10 cellular contexts compared by ENCODE assay signal in the genomic region with DNA sequence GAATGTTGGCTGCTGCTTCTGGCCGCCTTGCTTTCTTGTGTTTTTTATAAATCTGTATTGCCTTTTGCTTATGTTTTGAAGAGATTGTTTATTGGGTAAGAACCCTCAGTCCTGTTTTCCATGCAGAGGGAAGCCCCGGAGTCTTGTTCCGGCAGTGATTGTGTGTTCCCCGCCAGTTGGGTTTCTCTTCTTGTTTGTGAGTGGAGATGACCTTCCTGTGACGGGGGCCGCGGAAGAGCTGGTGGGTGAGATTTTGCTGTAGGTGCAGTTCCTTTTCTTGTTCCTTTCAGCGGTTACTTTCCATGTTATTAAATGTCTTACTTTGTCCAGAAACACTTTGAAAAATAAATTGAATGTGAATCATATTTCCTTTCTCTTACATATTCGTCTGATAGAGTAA. TPM values are rescaled to one million over a fixed set of nuclear protein-coding genes. Genes with fewer than 3 reads are reported as not detected.
DNase-seq lines count a peak whose midpoint lies in the region; ATAC-seq and TF ChIP-seq lines count a peak whose summit lies in the region.
"Had no signal": no experiment of that assay in that cellular context is flagged by ENCODE, and none has a peak within 500 bp of the region (broad histone marks: within the 10 kb centered on the region; RNA-seq: fewer than 3 reads in every experiment).

No MANE protein-coding gene starts in this region.

- no peak for TF ChIP-seq CTCF in adrenal gland (IDR thresholded peaks at IDR 0.05)
- TF ChIP-seq CTCF in transverse colon (IDR thresholded peaks at IDR 0.05): no peak
- no peak for TF ChIP-seq CTCF in PC-3 (conservative IDR thresholded peaks at IDR 0.05; ENCODE audit: low read depth, low read length)

- peaks cover 4% of the 10 kb centered on the region for H3K36me3 Mint-ChIP-seq in activated naive CD4-positive, alpha-beta T cell treated with anti-CD3 and anti-CD28 coated beads for 36 hours (ENCODE audit: low read depth)

- H3K4me3 Mint-ChIP-seq in activated naive CD4-positive, alpha-beta T cell treated with anti-CD3 and anti-CD28 coated beads for 36 hours: no peak overlapping the region

- H4K20me1 ChIP-seq in PC-3 (ENCODE audit: low read length): no peaks in the 10 kb centered on the region

- H3K27me3 ChIP-seq in adrenal gland (no peaks in the 10 kb centered on the region), transverse colon (no peaks in the 10 kb centered on the region), PC-3 (ENCODE audit: low read length) (no peaks in the 10 kb centered on the region)

- POLR2A ChIA-PET in PC-3 (lab: Charles Lee; ENCODE audit: unreplicated experiment): no interaction called here

- no peaks in the 10 kb centered on the region for H3K9me3 ChIP-seq in adrenal gland (replicated peaks in 1 of 3)
- H3K9me3 ChIP-seq in transverse colon: no peaks in the 10 kb centered on the region
- H3K9me3 ChIP-seq in PC-3 (ENCODE audit: low read length): no peaks in the 10 kb centered on the region

- ATAC-seq in PC-3: no peak
- ATAC-seq in GM21529 (IDR thresholded peaks at IDR 0.05; ENCODE audit: unreplicated experiment): no peak

- H3K4me2 ChIP-seq in PC-3 (ENCODE audit: low read length): no peak overlapping the region

- peaks cover 65% of the 10 kb centered on the region for H3K4me1 Mint-ChIP-seq in activated naive CD4-positive, alpha-beta T cell treated with anti-CD3 and anti-CD28 coated beads for 36 hours (ENCODE audit: low read depth)

- H3K9ac ChIP-seq in PC-3 (ENCODE audit: low read length): no peak overlapping the region

- 62 to 75% (median 65%) methylated on average over 9 of the region's 9 CpGs for WGBS in adrenal gland, 4 donors
- 63 to 64% methylated on average over 6 to 9 of the region's 9 CpGs for WGBS in transverse colon (ENCODE audit: low coverage in 1 of 2), 2 donors

- H3K27me3 Mint-ChIP-seq in activated naive CD4-positive, alpha-beta T cell treated with anti-CD3 and anti-CD28 coated beads for 36 hours (ENCODE audit: low read depth): no peaks in the 10 kb centered on the region

- H3K9me3 Mint-ChIP-seq in activated naive CD4-positive, alpha-beta T cell treated with anti-CD3 and anti-CD28 coated beads for 36 hours: no peaks in the 10 kb centered on the region

- H3K36me3 ChIP-seq in adrenal gland (replicated peaks in 1 of 2) (no peaks in the 10 kb centered on the region), transverse colon (no peaks in the 10 kb centered on the region), PC-3 (ENCODE audit: low read depth, low read length) (no peaks in the 10 kb centered on the region)

- no peaks in the 10 kb centered on the region for H3K9me2 ChIP-seq in PC-3 (replicated peaks; ENCODE audit: low read length)

- CTCF ChIA-PET in activated naive CD4-positive, alpha-beta T cell treated with anti-CD3 and anti-CD28 coated beads for 36 hours (lab: Charles Lee): interaction anchor here (2.1 kb wide), 1 partner anchor 33 kb away, joined by 8 read pairs; no protein-coding TSS in a partner anchor
- CTCF ChIA-PET in PC-3 (lab: Charles Lee): interaction anchor here (0.6 kb wide), 1 partner anchor 48 kb away, joined by 3 read pairs; no protein-coding TSS in a partner anchor

- H2AFZ ChIP-seq in PC-3 (ENCODE audit: low read length): no peak overlapping the region

- H3K4me1 ChIP-seq in adrenal gland (replicated peaks in 1 of 2) (peaks cover 24 to 45% of the 10 kb centered on the region in 2 donors), transverse colon (peaks cover 11 to 61% (median 35%) of the 10 kb centered on the region in 4 donors), PC-3 (ENCODE audit: insufficient read depth, low read length) (peaks cover 22% of the 10 kb centered on the region)

- TF ChIP-seq EP300 in transverse colon (IDR thresholded peaks at IDR 0.05; ENCODE audit: low read depth): no peak

- BruUV-seq in PC-3 (replicated peaks; lab: Mats Ljungman, UMichigan): no TSS peak

- H3F3A ChIP-seq in PC-3 (ENCODE audit: low read length, unreplicated experiment): no peaks in the 10 kb centered on the region

- H3K4me3 ChIP-seq in adrenal gland (no peak overlapping the region), transverse colon (no peak overlapping the region), PC-3 (ENCODE audit: low read length) (no peak overlapping the region)

- H3K27ac Mint-ChIP-seq in activated naive CD4-positive, alpha-beta T cell treated with anti-CD3 and anti-CD28 coated beads for 36 hours: peak overlapping the region; percentile 75

- H3K27ac ChIP-seq in adrenal gland (peak overlapping the region; percentile 39 to 88 (median 41)), transverse colon (peak overlapping the region; percentile 59 to 70 (median 64)), PC-3 (ENCODE audit: low read length) (no peak overlapping the region)
- H3K27ac ChIP-seq: epithelial cell of prostate had no signal

- peak; percentile 35 for DNase-seq in activated naive CD4-positive, alpha-beta T cell treated with anti-CD3 and anti-CD28 coated beads for 36 hours
- DNase-seq in activated naive CD4-positive, alpha-beta T cell treated with anti-CD3 and anti-CD28 coated beads, Interleukin-2, amount 50 U/mL, for 16 hours: no peak
- DNase-seq in adrenal gland (peak in 5 of 7 donors; percentile 44 to 79 (median 55)), lung microvascular endothelial cell (ENCODE audit: low read depth in 2 of 2) (peak; percentile 44 to 71), transverse colon (no peak), PC-3 (no peak)
- no peak for DNase-seq in NK-92 treated with Interleukin-12 subunit alpha and Interleukin-12 subunit beta, amount 100 ng/mL, for 24 hours (lab: John Stamatoyannopoulos, UW)
- DNase-seq: midbrain had no signal

- no peak for TF ChIP-seq POLR2A in adrenal gland (IDR thresholded peaks at IDR 0.05)
- TF ChIP-seq POLR2A in transverse colon (IDR thresholded peaks at IDR 0.05): no peak

- H3K79me2 ChIP-seq in PC-3 (ENCODE audit: low read length): peaks cover 60% of the 10 kb centered on the region

- intact Hi-C loops in activated naive CD4-positive, alpha-beta T cell treated with anti-CD3 and anti-CD28 coated beads for 36 hours (cut with micrococcal nuclease): no loop called here
- intact Hi-C loops in adrenal gland (cut with DNase I) (no loop called here), transverse colon (cut with DNase I; ENCODE audit: low total_unique reads) (no loop called here), PC-3 (cut with micrococcal nuclease) (no loop called here)

- in situ Hi-C loops in transverse colon (cut with MboI; ENCODE audit: low pct_ligation_motif_present in 1 of 4, low pct_unique_long_range_greater_than_20kb in 1 of 4, low sequenced_read_pairs in 3 of 4): loop anchor here in 1 of 4 donors (25.0 kb wide), 1 partner anchor 208 kb away; no protein-coding TSS in a partner anchor

RNA-seq across cellular contexts. Expression of a gene that starts 8.3 kb away (rescaled TPM):
- total RNA-seq in activated naive CD4-positive, alpha-beta T cell treated with anti-CD3 and anti-CD28 coated beads for 36 hours: 10 to 100 TPM; 20.1 to 21.4 TPM
- 10 to 100 TPM; 18.8 to 44.2 (median 29.9) TPM for total RNA-seq in adrenal gland
- 10 to 100 TPM; 11.5 to 17.4 (median 14.9) TPM for polyA plus RNA-seq in adrenal gland
- total RNA-seq in lung microvascular endothelial cell: 12.9 and 15.3 TPM in 2 replicates
- 100 to 1,000 TPM in 1 of 4 donors, 10 to 100 TPM in 3; 31.2 to 111 (median 41.8) TPM for total RNA-seq in transverse colon
- total RNA-seq in PC-3 (2014; rRNA removed): 12.2 and 14.3 TPM in 2 replicates

RNA-seq across cellular contexts. Expression of a gene that starts 32.7 kb away (rescaled TPM):
- 10 to 100 TPM; 32.6 to 34.9 TPM for total RNA-seq in activated naive CD4-positive, alpha-beta T cell treated with anti-CD3 and anti-CD28 coated beads for 36 hours
- total RNA-seq in adrenal gland (10 to 100 TPM; 34.0 to 92.1 (median 48.0) TPM), lung microvascular endothelial cell (80.6 and 128 TPM in 2 replicates), transverse colon (10 to 100 TPM; 13.7 to 72.2 (median 63.5) TPM), PC-3 (2014; rRNA removed) (21.6 and 24.1 TPM in 2 replicates)
- 10 to 100 TPM; 18.6 to 24.3 (median 19.5) TPM for polyA plus RNA-seq in adrenal gland

Comparison
In these comparisons a context has a peak if more than half of its experiments do, and no peak if none do; other contexts are left out.
1. DNase-seq: peak in activated naive CD4-positive, alpha-beta T cell treated with anti-CD3 and anti-CD28 coated beads for 36 hours (single experiment), adrenal gland (5 of 7) and lung microvascular endothelial cell (2 of 2); none in activated naive CD4-positive, alpha-beta T cell treated with anti-CD3 and anti-CD28 coated beads, Interleukin-2, amount 50 U/mL, for 16 hours (single experiment), transverse colon (single experiment), PC-3 (single experiment) and NK-92 treated with Interleukin-12 subunit alpha and Interleukin-12 subunit beta, amount 100 ng/mL, for 24 hours (single experiment).